ENCODE assay signal across 23 cellular contexts in genomic region chr15:32722126-32722525, GRCh38. TPM values are rescaled to one million over a fixed set of nuclear protein-coding genes. Genes with fewer than 3 reads are reported as not detected.
DNase-seq lines count a peak whose midpoint lies in the region; TF ChIP-seq lines count a peak whose summit lies in the region.
"Had no signal": no experiment of that assay in that cellular context is flagged by ENCODE, and none has a peak within 500 bp of the region (broad histone marks: within the 10 kb centered on the region; RNA-seq: fewer than 3 reads in every experiment).

No MANE protein-coding gene starts in this region.

- H3K79me2 ChIP-seq in ACC112 (ENCODE audit: control insufficient read depth, insufficient read depth, low read length, unreplicated experiment): peaks cover 88% of the 10 kb centered on the region

- TF ChIP-seq CTCF in VCaP (conservative IDR thresholded peaks at IDR 0.05): no peak
- no peak for TF ChIP-seq CTCF in nephron progenitor cell (IDR thresholded peaks at IDR 0.05)

- peaks cover 9% of the 10 kb centered on the region for H3K27me3 Mint-ChIP-seq in nephron progenitor cell (ENCODE audit: low read depth, poor library complexity)
- H3K27me3 Mint-ChIP-seq in activated T-helper 1 cell treated with anti-CD3 and anti-CD28 coated beads, Interleukin-12 subunit alpha, Interleukin-12 subunit beta, Interleukin-2, Interleukin-4 antibody, amounts not matched to agents 30 ng/mL and 10 ng/mL and 1 ng/mL, durations not matched to agents 14 hours and 24 hours and 36 hours (ENCODE audit: insufficient read depth): peaks cover 52% of the 10 kb centered on the region

- intact Hi-C loops in activated T-helper 1 cell treated with anti-CD3 and anti-CD28 coated beads, Interleukin-12 subunit alpha, Interleukin-12 subunit beta, Interleukin-2, Interleukin-4 antibody, amounts not matched to agents 30 ng/mL and 10 ng/mL and 1 ng/mL, durations not matched to agents 14 hours and 24 hours and 36 hours (cut with micrococcal nuclease): no loop called here

- H3K4me3 Mint-ChIP-seq in nephron progenitor cell: peak overlapping the region; percentile 33
- H3K4me3 Mint-ChIP-seq in activated T-helper 1 cell treated with anti-CD3 and anti-CD28 coated beads, Interleukin-12 subunit alpha, Interleukin-12 subunit beta, Interleukin-2, Interleukin-4 antibody, amounts not matched to agents 30 ng/mL and 10 ng/mL and 1 ng/mL, durations not matched to agents 14 hours and 24 hours and 36 hours: no peak overlapping the region
- H3K4me3 Mint-ChIP-seq: CD8-positive, alpha-beta memory T cell had no signal

- peaks cover 46% of the 10 kb centered on the region for H3K4me1 Mint-ChIP-seq in nephron progenitor cell
- peaks cover 9% of the 10 kb centered on the region for H3K4me1 Mint-ChIP-seq in activated T-helper 1 cell treated with anti-CD3 and anti-CD28 coated beads, Interleukin-12 subunit alpha, Interleukin-12 subunit beta, Interleukin-2, Interleukin-4 antibody, amounts not matched to agents 30 ng/mL and 10 ng/mL and 1 ng/mL, durations not matched to agents 14 hours and 24 hours and 36 hours (ENCODE audit: low read depth)

- H3K4me3 ChIP-seq in ACC112 (ENCODE audit: low read depth, low read length): no peak overlapping the region; the same call in 1 of the 2 replicates
- H3K4me3 ChIP-seq: PC-9 had no signal

- no peak overlapping the region for H3K27ac Mint-ChIP-seq in nephron progenitor cell
- H3K27ac Mint-ChIP-seq in activated T-helper 1 cell treated with anti-CD3 and anti-CD28 coated beads, Interleukin-12 subunit alpha, Interleukin-12 subunit beta, Interleukin-2, Interleukin-4 antibody, amounts not matched to agents 30 ng/mL and 10 ng/mL and 1 ng/mL, durations not matched to agents 14 hours and 24 hours and 36 hours: no peak overlapping the region
- H3K27ac Mint-ChIP-seq: CD8-positive, alpha-beta memory T cell; IgD-negative memory B cell had no signal

- peaks cover 32% of the 10 kb centered on the region for H3K4me1 ChIP-seq in ACC112 (ENCODE audit: control insufficient read depth, insufficient read depth, low read length, unreplicated experiment)

- H3K36me3 Mint-ChIP-seq in nephron progenitor cell (ENCODE audit: low read depth): peaks cover 66% of the 10 kb centered on the region
- H3K36me3 Mint-ChIP-seq in activated T-helper 1 cell treated with anti-CD3 and anti-CD28 coated beads, Interleukin-12 subunit alpha, Interleukin-12 subunit beta, Interleukin-2, Interleukin-4 antibody, amounts not matched to agents 30 ng/mL and 10 ng/mL and 1 ng/mL, durations not matched to agents 14 hours and 24 hours and 36 hours (ENCODE audit: low read depth): no peaks in the 10 kb centered on the region
- H3K36me3 Mint-ChIP-seq: CD8-positive, alpha-beta memory T cell; IgD-negative memory B cell had no signal

- peaks cover 49% of the 10 kb centered on the region for H3K9me3 Mint-ChIP-seq in nephron progenitor cell
- peaks cover 9% of the 10 kb centered on the region for H3K9me3 Mint-ChIP-seq in activated T-helper 1 cell treated with anti-CD3 and anti-CD28 coated beads, Interleukin-12 subunit alpha, Interleukin-12 subunit beta, Interleukin-2, Interleukin-4 antibody, amounts not matched to agents 30 ng/mL and 10 ng/mL and 1 ng/mL, durations not matched to agents 14 hours and 24 hours and 36 hours

- no peak overlapping the region for H2AFZ ChIP-seq in ACC112 (ENCODE audit: low read length, unreplicated experiment)
- H2AFZ ChIP-seq: PC-9 had no signal

- no peaks in the 10 kb centered on the region for H3K27me3 ChIP-seq in ACC112 (ENCODE audit: insufficient read depth, low read length)

- peaks cover 49% of the 10 kb centered on the region for H3K36me3 ChIP-seq in ACC112 (ENCODE audit: insufficient read depth, low read length)

- DNase-seq in HCEC 1CT: peak; percentile 53
- no peak for DNase-seq in nephron progenitor cell
- DNase-seq in OCI-M1 (lab: John Stamatoyannopoulos, UW): no peak
- DNase-seq in activated T-helper 1 cell treated with anti-CD3 and anti-CD28 coated beads, Interleukin-12 subunit alpha, Interleukin-12 subunit beta, Interleukin-2, Interleukin-4 antibody, amounts not matched to agents 30 ng/mL and 10 ng/mL and 1 ng/mL, durations not matched to agents 14 hours and 24 hours and 36 hours (ENCODE audit: low spot score): no peak
- DNase-seq in NCI-H2196 treated with DMSO at 0.1 percent for 48 hours (lab: John Stamatoyannopoulos, UW; ENCODE audit: unreplicated experiment): no peak
- no peak for DNase-seq in NCI-H524 (lab: John Stamatoyannopoulos, UW)
- DNase-seq: C1 segment of cervical spinal cord; CD8-positive, alpha-beta memory T cell; Kasumi-1; NCI-H1092 treated with DMSO at 0.1 percent for 48 hours; NCI-H146; NCI-H2029 treated with DMSO at 0.1 percent for 48 hours; NCI-H2171 treated with DMSO at 0.1 percent for 48 hours; NCI-H510A; NCI-H774; PC-9; SIG-M5 had no signal

- H3K27ac ChIP-seq in ACC112 (ENCODE audit: low read depth, low read length) (peak overlapping the region; percentile 60; the same call in 1 of the 2 replicates), VCaP (peak overlapping the region; percentile 98; the same call in 1 of the 2 replicates)
- H3K27ac ChIP-seq: PC-9, RWPE1 had no signal

RNA-seq across cellular contexts. Expression of gene GREM1, which starts 4.3 kb away (rescaled TPM):
- total RNA-seq in activated T-helper 1 cell treated with anti-CD3 and anti-CD28 coated beads, Interleukin-12 subunit alpha, Interleukin-12 subunit beta, Interleukin-2, Interleukin-4 antibody, amounts not matched to agents 30 ng/mL and 10 ng/mL and 1 ng/mL, durations not matched to agents 14 hours and 24 hours and 36 hours: not detected in 2 replicates
- total RNA-seq: A172; CD8-positive, alpha-beta memory T cell; HT1080 had no signal
